20 cellular contexts compared by ENCODE assay signal in genomic region chr1:64518692-64519481, GRCh38. TPM values are rescaled to one million over a fixed set of nuclear protein-coding genes. Genes with fewer than 3 reads are reported as not detected.
DNase-seq lines count a peak whose midpoint lies in the region; ATAC-seq and TF ChIP-seq lines count a peak whose summit lies in the region.
"Had no signal": no experiment of that assay in that cellular context is flagged by ENCODE, and none has a peak within 500 bp of the region (broad histone marks: within the 10 kb centered on the region; RNA-seq: fewer than 3 reads in every experiment).

No MANE protein-coding gene starts in this region.

- H3K4me1 ChIP-seq in cardiac muscle cell (ENCODE audit: low read depth): peaks cover 64% of the 10 kb centered on the region
- peaks cover 63% of the 10 kb centered on the region for H3K4me1 ChIP-seq in body of pancreas
- H3K4me1 ChIP-seq in iPS-20b (ENCODE audit: insufficient read depth, low read length): peaks cover 84% of the 10 kb centered on the region
- H3K4me1 ChIP-seq in smooth muscle cell (ENCODE audit: low read depth): peaks cover 78% of the 10 kb centered on the region

- no peaks in the 10 kb centered on the region for H3K9me3 ChIP-seq in cardiac muscle cell (ENCODE audit: low read depth)
- no peaks in the 10 kb centered on the region for H3K9me3 ChIP-seq in body of pancreas
- no peaks in the 10 kb centered on the region for H3K9me3 ChIP-seq in iPS-20b (ENCODE audit: insufficient read depth, low read depth, low read length)
- H3K9me3 ChIP-seq in smooth muscle cell (replicated peaks; ENCODE audit: low read depth): no peaks in the 10 kb centered on the region

- TF ChIP-seq CTCF in cardiac muscle cell (IDR thresholded peaks at IDR 0.05; ENCODE audit: low read depth, low read length): no peak
- no peak for TF ChIP-seq CTCF in body of pancreas (IDR thresholded peaks at IDR 0.05)
- no peak for TF ChIP-seq CTCF in smooth muscle cell (IDR thresholded peaks at IDR 0.05; ENCODE audit: borderline replicate concordance, insufficient read depth, poor library complexity, severe bottlenecking)

- peaks cover 64% of the 10 kb centered on the region for H4K20me1 ChIP-seq in smooth muscle cell (ENCODE audit: low read depth)

- H3K27me3 ChIP-seq in cardiac muscle cell: no peaks in the 10 kb centered on the region
- no peaks in the 10 kb centered on the region for H3K27me3 ChIP-seq in body of pancreas
- no peaks in the 10 kb centered on the region for H3K27me3 ChIP-seq in iPS-20b (ENCODE audit: insufficient read depth, low read length)
- no peaks in the 10 kb centered on the region for H3K27me3 ChIP-seq in smooth muscle cell (ENCODE audit: low read depth)

- H3K27ac ChIP-seq in cardiac muscle cell (peak overlapping the region; percentile 4), body of pancreas (peak overlapping the region in 1 of 4 donors; percentile 20), iPS-20b (ENCODE audit: low read length) (no peak overlapping the region), smooth muscle cell (ENCODE audit: low read depth) (no peak overlapping the region)

- H3K4me3 ChIP-seq in cardiac muscle cell (no peak overlapping the region), body of pancreas (no peak overlapping the region), iPS-20b (ENCODE audit: low read length) (0 out of 2 replicates have a peak overlapping the region, but pooled peaks have one; percentile 11), smooth muscle cell (no peak overlapping the region)

- H2AFZ ChIP-seq in smooth muscle cell (ENCODE audit: low read depth): no peak overlapping the region

- peaks cover 65% of the 10 kb centered on the region for H3K79me2 ChIP-seq in smooth muscle cell (ENCODE audit: low read depth)

- no peak for TF ChIP-seq POLR2A in body of pancreas (IDR thresholded peaks at IDR 0.05)

- peak overlapping the region; percentile 53 for H3K4me2 ChIP-seq in smooth muscle cell

- H3F3A ChIP-seq in smooth muscle cell (ENCODE audit: low read depth): peaks cover 10% of the 10 kb centered on the region

- H3K36me3 ChIP-seq in cardiac muscle cell (no peaks in the 10 kb centered on the region), body of pancreas (replicated peaks in 1 of 2; ENCODE audit: insufficient read depth in 1 of 2, low read depth in 2 of 2) (no peaks in the 10 kb centered on the region), iPS-20b (ENCODE audit: insufficient read depth, low read depth, low read length) (no peaks in the 10 kb centered on the region), smooth muscle cell (ENCODE audit: low read depth) (no peaks in the 10 kb centered on the region)

- intact Hi-C loops in left cardiac atrium (cut with DNase I) (no loop called here), body of pancreas (cut with DNase I) (no loop called here)

- DNase-seq in cardiac muscle cell (ENCODE audit: low read depth in 1 of 2, low spot score in 1 of 2) (no peak), left cardiac atrium (no peak), body of pancreas (peak; percentile 30 to 59 (median 37)), smooth muscle cell (lab: John Stamatoyannopoulos, UW; ENCODE audit: unreplicated experiment) (no peak)
- no peak for DNase-seq in stimulated activated CD4-positive, alpha-beta T cell treated with anti-CD3 and anti-CD28 coated beads, Interleukin-12 subunit alpha, Interleukin-12 subunit beta, amount 100 ng/mL, for 4 hours
- DNase-seq: 8988T; AML-193; C1 segment of cervical spinal cord; CD8-positive, alpha-beta T cell; HCEC 1CT; MM.1S; NCI-H1048; NCI-H1417 treated with DMSO at 0.1 percent for 48 hours; NCI-H187; NCI-H446 treated with DMSO at 0.1 percent for 48 hours; NCI-H526 treated with DMSO at 0.1 percent for 48 hours; Right ventricle myocardium superior had no signal

- ATAC-seq in left cardiac atrium (no peak), body of pancreas (no peak), GM19397 (IDR thresholded peaks at IDR 0.05; ENCODE audit: unreplicated experiment) (no peak), HG03354 (IDR thresholded peaks at IDR 0.05; ENCODE audit: poor library complexity, severe bottlenecking, unreplicated experiment) (no peak)
- ATAC-seq: CD8-positive, alpha-beta T cell had no signal

- H3K9ac ChIP-seq in iPS-20b (ENCODE audit: low read depth, low read length) (no peak overlapping the region), smooth muscle cell (ENCODE audit: low read depth) (no peak overlapping the region)

- 10 to 19% methylated on average over 1 of the region's 1 CpG for WGBS in body of pancreas, 2 donors
- WGBS in smooth muscle cell (ENCODE audit: low lambda C conversion rate): 35% methylated on average over 1 of the region's 1 CpG

RNA-seq across cellular contexts. Expression of gene CACHD1, which starts 49.0 kb away (rescaled TPM):
- 36.6 and 54.4 TPM in 2 replicates for total RNA-seq in cardiac muscle cell
- polyA plus RNA-seq in cardiac muscle cell: 41.3 and 56.4 TPM in 2 replicates
- total RNA-seq in left cardiac atrium: 1 to 10 TPM; 3.5 to 9.2 TPM
- 10 to 100 TPM in 1 of 2 donors, 1 to 10 TPM in 1; 8.6 to 12.9 TPM for total RNA-seq in body of pancreas
- total RNA-seq in smooth muscle cell: 19.2 and 20.8 TPM in 2 replicates
- polyA plus RNA-seq in smooth muscle cell: 12.8 and 12.9 TPM in 2 replicates

Comparison
In these comparisons a context has a peak if more than half of its experiments do, and no peak if none do; other contexts are left out.
1. DNase-seq: peak in body of pancreas (4 of 4); none in cardiac muscle cell (0 of 2), left cardiac atrium (single experiment), smooth muscle cell (single experiment) and stimulated activated CD4-positive, alpha-beta T cell treated with anti-CD3 and anti-CD28 coated beads, Interleukin-12 subunit alpha, Interleukin-12 subunit beta, amount 100 ng/mL, for 4 hours (single experiment).